13 cellular contexts compared by ENCODE assay signal in the genomic region with DNA sequence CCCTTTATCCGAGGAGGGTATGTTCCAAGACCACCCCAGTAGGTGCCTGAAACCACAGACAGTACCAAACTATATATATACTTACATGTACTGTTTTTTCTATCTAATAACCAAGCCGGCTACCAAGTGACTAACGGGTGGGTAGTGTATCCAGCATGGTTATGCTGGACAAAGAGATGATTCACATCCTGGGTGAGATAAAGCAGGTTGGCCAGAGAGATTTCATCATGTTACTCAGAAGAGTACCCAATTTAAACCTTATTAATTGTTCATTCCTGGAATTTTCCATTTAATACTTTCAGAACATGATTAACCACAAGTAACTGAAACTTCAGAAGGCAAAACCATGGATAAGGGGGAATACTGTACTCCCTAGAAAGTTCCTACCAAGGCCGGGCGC. TPM values are rescaled to one million over a fixed set of nuclear protein-coding genes. Genes with fewer than 3 reads are reported as not detected.
DNase-seq lines count a peak whose midpoint lies in the region; ATAC-seq, FAIRE-seq and TF ChIP-seq lines count a peak whose summit lies in the region.
"Had no signal": no experiment of that assay in that cellular context is flagged by ENCODE, and none has a peak within 500 bp of the region (broad histone marks: within the 10 kb centered on the region; RNA-seq: fewer than 3 reads in every experiment).

No MANE protein-coding gene starts in this region.

- H3K4me3 ChIP-seq in Panc1 (ENCODE audit: low read depth in 2 of 2, low read length in 2 of 2) (no peak overlapping the region), endothelial cell of umbilical vein (replicated peaks in 1 of 3; ENCODE audit: insufficient read depth in 1 of 3, low read depth in 1 of 3, low read length in 3 of 3) (no peak overlapping the region), BE2C (ENCODE audit: low read depth, low read length) (no peak overlapping the region)
- H3K4me3 ChIP-seq: prostate gland had no signal

- FAIRE-seq in endothelial cell of umbilical vein (lab: Jason Lieb, UNC): no peak
- FAIRE-seq: G401.6, H1 had no signal

- no peaks in the 10 kb centered on the region for H3K9me1 ChIP-seq in endothelial cell of umbilical vein (replicated peaks; ENCODE audit: control insufficient read depth, extremely low read depth, insufficient read depth, low read length)

- intact Hi-C loops in Panc1 (cut with micrococcal nuclease; ENCODE audit: unreplicated experiment) (no loop called here), endothelial cell of umbilical vein (cut with micrococcal nuclease) (no loop called here)

- no peak for TF ChIP-seq POLR2A in endothelial cell of umbilical vein (IDR thresholded peaks at IDR 0.05; ENCODE audit: low read depth, low read length)

- no peak overlapping the region; the same call in 1 of the 2 replicates for H3K27ac ChIP-seq in Panc1 (ENCODE audit: low read length)
- no peak overlapping the region for H3K27ac ChIP-seq in endothelial cell of umbilical vein (ENCODE audit: insufficient read depth, low read depth, low read length)
- H3K27ac ChIP-seq: HL-60 had no signal

- H3K4me1 ChIP-seq in Panc1 (ENCODE audit: control insufficient read depth, insufficient read depth, low read length) (no peaks in the 10 kb centered on the region; the same call in 1 of the 2 replicates), endothelial cell of umbilical vein (ENCODE audit: control insufficient read depth, extremely low read depth, insufficient read depth, low read length) (peaks cover 5% of the 10 kb centered on the region), BE2C (no peaks in the 10 kb centered on the region)
- H3K4me1 ChIP-seq: prostate gland had no signal

- no TSS peak for BruUV-seq in Panc1 (replicated peaks; lab: Mats Ljungman, UMichigan)
- BruUV-seq in endothelial cell of umbilical vein (replicated peaks; lab: Mats Ljungman, UMichigan): no TSS peak

- H3K9me3 ChIP-seq in Panc1 (ENCODE audit: control insufficient read depth, insufficient read depth, low read depth, low read length): no peaks in the 10 kb centered on the region
- H3K9me3 ChIP-seq in endothelial cell of umbilical vein (replicated peaks; ENCODE audit: control insufficient read depth, insufficient read depth, low read length): no peaks in the 10 kb centered on the region
- H3K9me3 ChIP-seq in BE2C: no peaks in the 10 kb centered on the region
- H3K9me3 ChIP-seq: prostate gland had no signal

- in situ Hi-C loops in Panc1 (cut with HindIII; ENCODE audit: low pct_unique_long_range_greater_than_20kb, low sequenced_read_pairs): no loop called here

- dilution Hi-C loops in endothelial cell of umbilical vein (cut with MboI; ENCODE audit: extremely low pct_ligation_motif_present, low sequenced_read_pairs): no loop called here

- ATAC-seq in Panc1: peak; percentile 87
- ATAC-seq in GM18909 (IDR thresholded peaks at IDR 0.05; ENCODE audit: poor library complexity, unreplicated experiment): no peak

- H3K9ac ChIP-seq in endothelial cell of umbilical vein (replicated peaks; ENCODE audit: extremely low read depth, insufficient read depth, low read length): no peak overlapping the region

- no peak overlapping the region for H2AFZ ChIP-seq in endothelial cell of umbilical vein (ENCODE audit: low read depth, low read length)

- no peaks in the 10 kb centered on the region for H4K20me1 ChIP-seq in endothelial cell of umbilical vein (replicated peaks; ENCODE audit: control insufficient read depth, extremely low read depth, insufficient read depth, low read length)

- no peak for TF ChIP-seq CTCF in Panc1 (IDR thresholded peaks at IDR 0.05)
- TF ChIP-seq CTCF in endothelial cell of umbilical vein (IDR thresholded peaks at IDR 0.05; ENCODE audit: extremely low read depth in 1 of 2, insufficient read depth in 1 of 2, low read depth in 1 of 2, low read length in 2 of 2): no peak
- TF ChIP-seq CTCF in BE2C (IDR thresholded peaks at IDR 0.05; ENCODE audit: low read depth, low read length): no peak

- H3K36me3 ChIP-seq in Panc1 (ENCODE audit: control insufficient read depth, insufficient read depth, low read length) (no peaks in the 10 kb centered on the region; the same call in 1 of the 2 replicates), endothelial cell of umbilical vein (ENCODE audit: control insufficient read depth in 2 of 2, extremely low read depth in 1 of 2, insufficient read depth in 2 of 2, low read length in 2 of 2) (peaks cover 0 to 6% of the 10 kb centered on the region in 2 experiments), BE2C (peaks cover 43% of the 10 kb centered on the region)
- H3K36me3 ChIP-seq: prostate gland had no signal

- DNase-seq in GM04504 (ENCODE audit: low read depth): peak; percentile 40
- peak; percentile 41 for DNase-seq in Panc1 (ENCODE audit: low read depth, low spot score)
- peak; percentile 10 for DNase-seq in endothelial cell of umbilical vein (ENCODE audit: low read depth, low spot score)
- DNase-seq in renal cortical epithelial cell (ENCODE audit: low read depth): peak; percentile 94
- DNase-seq in BE2C: no peak
- no peak for DNase-seq in T-helper 9 cell
- DNase-seq: activated CD4-positive, alpha-beta T cell treated with anti-CD3 and anti-CD28 coated beads, Interleukin-2, amount 50 U/mL, for 4 hours; NCI-H1436 treated with DMSO at 0.1 percent for 48 hours had no signal

- CTCF ChIA-PET in Panc1 (lab: Charles Lee): no interaction called here
- CTCF ChIA-PET in endothelial cell of umbilical vein (lab: Charles Lee): interaction anchor here (0.8 to 4.5 kb wide), 2 partner anchors 7 to 11 kb away, joined by 3 to 20 read pairs; no protein-coding TSS in a partner anchor

- no peaks in the 10 kb centered on the region for H3K79me2 ChIP-seq in endothelial cell of umbilical vein (ENCODE audit: control insufficient read depth, insufficient read depth, low read length)

- no peak overlapping the region for H3K4me2 ChIP-seq in endothelial cell of umbilical vein (ENCODE audit: insufficient read depth, low read length)

- POLR2A ChIA-PET in Panc1 (lab: Charles Lee): no interaction called here
- POLR2A ChIA-PET in endothelial cell of umbilical vein (lab: Charles Lee): no interaction called here

- H3K27me3 ChIP-seq in Panc1 (ENCODE audit: control insufficient read depth, insufficient read depth, low read length) (no peaks in the 10 kb centered on the region), endothelial cell of umbilical vein (ENCODE audit: control insufficient read depth in 2 of 2, insufficient read depth in 2 of 2, low read length in 2 of 2) (no peaks in the 10 kb centered on the region), BE2C (no peaks in the 10 kb centered on the region)

TF ChIP-seq in endothelial cell of umbilical vein, 7 proteins besides CTCF, POLR2A, EP300 and RAD21:
- TF ChIP-seq EZH2 (IDR thresholded peaks at IDR 0.05; ENCODE audit: borderline replicate concordance, low read depth, low read length, severe bottlenecking) (no peak), POLR2AphosphoS5 (IDR thresholded peaks at IDR 0.05; ENCODE audit: insufficient read depth, low read depth, low read length) (no peak), FOS (IDR thresholded peaks at IDR 0.05; ENCODE audit: borderline replicate concordance, insufficient read depth, low read length) (no peak), GATA2 (IDR thresholded peaks at IDR 0.05; ENCODE audit: insufficient read depth, insufficient read length, low read depth, low read length) (no peak), MYC (IDR thresholded peaks at IDR 0.05; ENCODE audit: low read depth, low read length) (no peak), JUN (IDR thresholded peaks at IDR 0.05; ENCODE audit: borderline replicate concordance, insufficient read depth, insufficient read length, low read depth) (no peak)
- TF ChIP-seq, protein P1, sequence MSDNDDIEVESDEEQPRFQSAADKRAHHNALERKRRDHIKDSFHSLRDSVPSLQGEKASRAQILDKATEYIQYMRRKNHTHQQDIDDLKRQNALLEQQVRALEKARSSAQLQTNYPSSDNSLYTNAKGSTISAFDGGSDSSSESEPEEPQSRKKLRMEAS (IDR thresholded peaks at IDR 0.05; ENCODE audit: insufficient read depth, insufficient read length): no peak

RNA-seq across cellular contexts. Expression of a gene that starts 46.5 kb away (rescaled TPM):
- total RNA-seq in Panc1 (2021; ENCODE audit: unreplicated experiment) (34.4 TPM), endothelial cell of umbilical vein (56.2 and 57.1 TPM in 2 replicates), renal cortical epithelial cell (50.2 and 57.3 TPM in 2 replicates)
- polyA plus RNA-seq in Panc1 (2012; ENCODE audit: insufficient read length): 15.2 TPM
- polyA plus RNA-seq in endothelial cell of umbilical vein: 11.5 and 12.9 TPM in 2 replicates
- polyA plus RNA-seq in endothelial cell of umbilical vein (2011; cell fraction: cytosol; rRNA removed): 27.1 and 30.9 TPM in 2 replicates
- 42.4 and 47.1 TPM in 2 replicates for polyA plus RNA-seq in endothelial cell of umbilical vein (2011; cell fraction: nucleus; rRNA removed)
- 20.8 and 31.7 TPM in 2 replicates for polyA plus RNA-seq in endothelial cell of umbilical vein (2012)
- polyA minus RNA-seq in endothelial cell of umbilical vein: 46.9 and 49.5 TPM in 2 replicates
- polyA minus RNA-seq in endothelial cell of umbilical vein (2011; cell fraction: cytosol; rRNA and poly(A)+ RNA removed): 48.4 TPM
- 26.1 and 38.1 TPM in 2 replicates for polyA minus RNA-seq in endothelial cell of umbilical vein (2011; cell fraction: nucleus; rRNA and poly(A)+ RNA removed)
- polyA plus RNA-seq in BE2C (2012; ENCODE audit: insufficient read depth, insufficient read length, low read depth): 29.9 TPM

Comparison
In these comparisons a context has a peak if more than half of its experiments do, and no peak if none do; other contexts are left out.
1. DNase-seq: peak in GM04504 (single experiment), Panc1 (single experiment), endothelial cell of umbilical vein (single experiment) and renal cortical epithelial cell (single experiment); none in BE2C (single experiment) and T-helper 9 cell (single experiment).